Comparison of ENCODE assay signal across 8 cellular contexts in genomic region chr10:50740351-50740688, GRCh38. TPM values are rescaled to one million over a fixed set of nuclear protein-coding genes. Genes with fewer than 3 reads are reported as not detected.
DNase-seq lines count a peak whose midpoint lies in the region; ATAC-seq and TF ChIP-seq lines count a peak whose summit lies in the region.

No MANE protein-coding gene starts in this region.

- WGBS in testis, 2 donors, result 1 to 3% methylated on average over 8 of the region's 8 CpGs

- H3K27me3 Mint-ChIP-seq in WTC11 (ENCODE audit: low read depth), result peaks cover 14% of the 10 kb centered on the region

- intact Hi-C loops in mucosa of descending colon (cut with DNase I, micrococcal nuclease) (no loop called here), testis (cut with DNase I; ENCODE audit: low total_unique reads) (no loop called here)

- H3K4me1 Mint-ChIP-seq in WTC11, result peaks cover 7% of the 10 kb centered on the region

- peak overlapping the region; percentile 93 for H3K27ac Mint-ChIP-seq in WTC11

- H3K9me3 ChIP-seq in endocrine pancreas (ENCODE audit: control insufficient read depth, low read length) (no peaks in the 10 kb centered on the region), mucosa of descending colon (no peaks in the 10 kb centered on the region), testis (no peaks in the 10 kb centered on the region)

- no peak for TF ChIP-seq POLR2A in testis (IDR thresholded peaks at IDR 0.05)

- ATAC-seq in GM21381 (IDR thresholded peaks at IDR 0.05; ENCODE audit: unreplicated experiment), result peak; percentile 35
- ATAC-seq in WTC11, result no peak
- peak; percentile 64 for ATAC-seq in mucosa of descending colon

- TF ChIP-seq CTCF in WTC11 (IDR thresholded peaks at IDR 0.05) (no peak), mucosa of descending colon (IDR thresholded peaks at IDR 0.05) (no peak), testis (IDR thresholded peaks at IDR 0.05) (no peak)

- H3K27ac ChIP-seq in testis, result peak overlapping the region; percentile 84

- peak overlapping the region; percentile 96 for H3K9ac ChIP-seq in endocrine pancreas (ENCODE audit: control insufficient read depth, insufficient read depth, low read length)

- H3K36me3 ChIP-seq in endocrine pancreas (ENCODE audit: control insufficient read depth, insufficient read depth, low read length) (no peaks in the 10 kb centered on the region), mucosa of descending colon (ENCODE audit: low read depth) (no peaks in the 10 kb centered on the region), testis (ENCODE audit: low read depth, missing control alignments) (no peaks in the 10 kb centered on the region)

- DNase-seq in DMS114 treated with DMSO at 0.1 percent for 48 hours (lab: John Stamatoyannopoulos, UW; ENCODE audit: unreplicated experiment) (peak; percentile 49), HS-5 (ENCODE audit: low read depth) (peak; percentile 20), WTC11 (ENCODE audit: low spot score) (no peak), mucosa of descending colon (peak in 1 of 3 donors; percentile 27), testis (no peak), SHP77 (lab: John Stamatoyannopoulos, UW) (no peak)

- no peaks in the 10 kb centered on the region for H3K36me3 Mint-ChIP-seq in WTC11

- H3K27me3 ChIP-seq in endocrine pancreas (ENCODE audit: control insufficient read depth, insufficient read depth, low read length) (no peaks in the 10 kb centered on the region), testis (no peaks in the 10 kb centered on the region)

- no peaks in the 10 kb centered on the region for H3K9me3 Mint-ChIP-seq in WTC11

- POLR2A ChIA-PET in WTC11 (lab: Charles Lee), result no interaction called here

- CTCF ChIA-PET in WTC11 (lab: Charles Lee), result interaction anchor here (1.6 kb wide), 1 partner anchor 71 kb away, joined by 3 read pairs; no protein-coding TSS in a partner anchor

- H3K4me3 ChIP-seq in endocrine pancreas (ENCODE audit: control insufficient read depth, insufficient read depth, low read length) (peak overlapping the region; percentile 96), mucosa of descending colon (peak overlapping the region; percentile 40), testis (peak overlapping the region; percentile 75 to 85)

- H3K4me1 ChIP-seq in endocrine pancreas (ENCODE audit: control insufficient read depth, insufficient read depth, low read length), result no peaks in the 10 kb centered on the region
- H3K4me1 ChIP-seq in mucosa of descending colon (ENCODE audit: low read depth), result no peaks in the 10 kb centered on the region
- no peaks in the 10 kb centered on the region for H3K4me1 ChIP-seq in testis

- peak overlapping the region; percentile 97 for H3K4me3 Mint-ChIP-seq in WTC11

TF ChIP-seq in WTC11, 78 proteins besides CTCF, POLR2A, EP300 and RAD21:
- TF ChIP-seq GABPB1 (CRISPR knock-in tag; IDR thresholded peaks at IDR 0.05) (no peak), NR2C2 (CRISPR knock-in tag; IDR thresholded peaks at IDR 0.05) (no peak), IRF2 (CRISPR knock-in tag; IDR thresholded peaks at IDR 0.05; ENCODE audit: borderline replicate concordance, low read depth) (no peak), RELA (CRISPR knock-in tag; IDR thresholded peaks at IDR 0.05; ENCODE audit: borderline replicate concordance) (no peak), ZNF512 (CRISPR knock-in tag; IDR thresholded peaks at IDR 0.05; ENCODE audit: borderline replicate concordance) (no peak), CREM (CRISPR knock-in tag; IDR thresholded peaks at IDR 0.05) (no peak), HMGA2 (CRISPR knock-in tag; IDR thresholded peaks at IDR 0.05) (no peak)
- TF ChIP-seq, protein P1, sequence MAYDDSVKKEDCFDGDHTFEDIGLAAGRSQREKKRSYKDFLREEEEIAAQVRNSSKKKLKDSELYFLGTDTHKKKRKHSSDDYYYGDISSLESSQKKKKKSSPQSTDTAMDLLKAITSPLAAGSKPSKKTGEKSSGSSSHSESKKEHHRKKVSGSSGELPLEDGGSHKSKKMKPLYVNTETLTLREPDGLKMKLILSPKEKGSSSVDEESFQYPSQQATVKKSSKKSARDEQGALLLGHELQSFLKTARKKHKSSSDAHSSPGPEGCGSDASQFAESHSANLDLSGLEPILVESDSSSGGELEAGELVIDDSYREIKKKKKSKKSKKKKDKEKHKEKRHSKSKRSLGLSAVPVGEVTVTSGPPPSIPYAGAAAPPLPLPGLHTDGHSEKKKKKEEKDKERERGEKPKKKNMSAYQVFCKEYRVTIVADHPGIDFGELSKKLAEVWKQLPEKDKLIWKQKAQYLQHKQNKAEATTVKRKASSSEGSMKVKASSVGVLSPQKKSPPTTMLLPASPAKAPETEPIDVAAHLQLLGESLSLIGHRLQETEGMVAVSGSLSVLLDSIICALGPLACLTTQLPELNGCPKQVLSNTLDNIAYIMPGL (CRISPR knock-in tag; IDR thresholded peaks at IDR 0.05), result no peak
- TF ChIP-seq, protein P2, sequence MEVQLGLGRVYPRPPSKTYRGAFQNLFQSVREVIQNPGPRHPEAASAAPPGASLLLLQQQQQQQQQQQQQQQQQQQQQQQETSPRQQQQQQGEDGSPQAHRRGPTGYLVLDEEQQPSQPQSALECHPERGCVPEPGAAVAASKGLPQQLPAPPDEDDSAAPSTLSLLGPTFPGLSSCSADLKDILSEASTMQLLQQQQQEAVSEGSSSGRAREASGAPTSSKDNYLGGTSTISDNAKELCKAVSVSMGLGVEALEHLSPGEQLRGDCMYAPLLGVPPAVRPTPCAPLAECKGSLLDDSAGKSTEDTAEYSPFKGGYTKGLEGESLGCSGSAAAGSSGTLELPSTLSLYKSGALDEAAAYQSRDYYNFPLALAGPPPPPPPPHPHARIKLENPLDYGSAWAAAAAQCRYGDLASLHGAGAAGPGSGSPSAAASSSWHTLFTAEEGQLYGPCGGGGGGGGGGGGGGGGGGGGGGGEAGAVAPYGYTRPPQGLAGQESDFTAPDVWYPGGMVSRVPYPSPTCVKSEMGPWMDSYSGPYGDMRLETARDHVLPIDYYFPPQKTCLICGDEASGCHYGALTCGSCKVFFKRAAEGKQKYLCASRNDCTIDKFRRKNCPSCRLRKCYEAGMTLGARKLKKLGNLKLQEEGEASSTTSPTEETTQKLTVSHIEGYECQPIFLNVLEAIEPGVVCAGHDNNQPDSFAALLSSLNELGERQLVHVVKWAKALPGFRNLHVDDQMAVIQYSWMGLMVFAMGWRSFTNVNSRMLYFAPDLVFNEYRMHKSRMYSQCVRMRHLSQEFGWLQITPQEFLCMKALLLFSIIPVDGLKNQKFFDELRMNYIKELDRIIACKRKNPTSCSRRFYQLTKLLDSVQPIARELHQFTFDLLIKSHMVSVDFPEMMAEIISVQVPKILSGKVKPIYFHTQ (CRISPR knock-in tag; IDR thresholded peaks at IDR 0.05), result no peak

RNA-seq across cellular contexts. Expression of gene ASAH2B, which starts 0.6 kb away (rescaled TPM):
- 5.7 to 8.6 TPM (median 7.8 TPM) in 3 replicates for total RNA-seq in WTC11 (2021)
- total RNA-seq in mucosa of descending colon, result 1 to 10 TPM; 1.9 to 5.5 (median 5.0) TPM
- total RNA-seq in testis, result 1 to 10 TPM; 6.6 to 10.0 TPM
- polyA plus RNA-seq in testis (ENCODE audit: insufficient read depth, low read depth, low replicate concordance), result 4.1 TPM

Comparison
In these comparisons a context has a peak if more than half of its experiments do, and no peak if none do; other contexts are left out.
1. DNase-seq: peak in DMS114 treated with DMSO at 0.1 percent for 48 hours (single experiment) and HS-5 (single experiment); none in WTC11 (single experiment), testis (single experiment) and SHP77 (0 of 2).
2. H3K4me3 ChIP-seq: peak in every context shown above with its lines; median percentile 96 in endocrine pancreas; 80 in testis; 40 in mucosa of descending colon.